24 cellular contexts compared by ENCODE assay signal in the genomic region with DNA sequence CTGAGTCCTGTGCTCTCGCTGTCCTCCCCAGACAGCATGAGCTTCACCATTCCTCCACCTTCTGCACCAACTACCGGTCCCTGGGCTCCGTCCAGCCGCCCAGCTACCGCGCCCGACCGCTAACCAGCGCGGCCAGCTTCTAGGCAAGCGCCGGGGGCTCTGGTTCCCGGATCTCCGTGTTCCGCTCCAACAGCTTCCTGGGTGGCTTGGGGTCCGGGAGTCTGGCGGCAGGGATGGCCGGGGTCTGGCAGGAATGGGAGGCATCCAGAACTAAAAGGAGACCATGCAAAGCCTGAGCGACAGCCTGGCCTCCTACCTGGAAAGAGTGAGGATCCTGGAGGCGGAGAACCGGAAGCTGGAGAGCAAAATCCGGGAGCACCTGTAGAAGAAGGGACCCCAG.
"Had no signal": no experiment of that assay in that cellular context is flagged by ENCODE, and none has a peak within 500 bp of the region (broad histone marks: within the 10 kb centered on the region; RNA-seq: fewer than 3 reads in every experiment).

No MANE protein-coding gene starts in this region.

- H3K4me3 ChIP-seq: colonic mucosa, dorsolateral prefrontal cortex, esophagus muscularis mucosa, gastroesophageal sphincter, heart left ventricle, left ventricle myocardium inferior, lower lobe of right lung, mucosa of descending colon had no signal

- FAIRE-seq: endothelial cell of umbilical vein, frontal cortex, islet of Langerhans, keratinocyte had no signal

- H3K4me1 ChIP-seq: colonic mucosa, esophagus muscularis mucosa, foreskin keratinocyte, gastroesophageal sphincter, heart left ventricle, left ventricle myocardium inferior, lower lobe of right lung had no signal

- H3K36me3 ChIP-seq: colonic mucosa, esophagus muscularis mucosa, gastroesophageal sphincter, heart left ventricle, left ventricle myocardium inferior, lower lobe of right lung had no signal

- H3K9me3 ChIP-seq: colonic mucosa, esophagus muscularis mucosa, gastroesophageal sphincter, heart left ventricle, left ventricle myocardium inferior, lower lobe of right lung, mucosa of descending colon had no signal

- H3K4me3 Mint-ChIP-seq: mesothelial cell of epicardium, naive B cell had no signal

- ATAC-seq: foreskin keratinocyte, gastroesophageal sphincter, heart left ventricle, left colon, left lobe of liver, lower lobe of right lung, mucosa of descending colon had no signal

- DNase-seq: colonic mucosa; cortex of kidney; dermis blood vessel endothelial cell; dorsolateral prefrontal cortex; effector CD4-positive, alpha-beta T cell; effector memory CD4-positive, alpha-beta T cell; foreskin keratinocyte; heart left ventricle; hippocampal formation; kidney glomerular epithelial cell; left colon; left ventricle myocardium inferior; lower lobe of right lung; mesenchymal stem cell; mucosa of descending colon; naive B cell had no signal

- H3K27ac Mint-ChIP-seq: mesothelial cell of epicardium had no signal

- H3K9me3 Mint-ChIP-seq: naive B cell had no signal

- H3K36me3 Mint-ChIP-seq: mesothelial cell of epicardium, naive B cell had no signal

- H3K4me1 Mint-ChIP-seq: mesothelial cell of epicardium had no signal

- H3K27ac ChIP-seq: colonic mucosa, dorsolateral prefrontal cortex, esophagus muscularis mucosa, foreskin keratinocyte, gastroesophageal sphincter, heart left ventricle, left ventricle myocardium inferior, lower lobe of right lung had no signal
